In the genomic region with DNA sequence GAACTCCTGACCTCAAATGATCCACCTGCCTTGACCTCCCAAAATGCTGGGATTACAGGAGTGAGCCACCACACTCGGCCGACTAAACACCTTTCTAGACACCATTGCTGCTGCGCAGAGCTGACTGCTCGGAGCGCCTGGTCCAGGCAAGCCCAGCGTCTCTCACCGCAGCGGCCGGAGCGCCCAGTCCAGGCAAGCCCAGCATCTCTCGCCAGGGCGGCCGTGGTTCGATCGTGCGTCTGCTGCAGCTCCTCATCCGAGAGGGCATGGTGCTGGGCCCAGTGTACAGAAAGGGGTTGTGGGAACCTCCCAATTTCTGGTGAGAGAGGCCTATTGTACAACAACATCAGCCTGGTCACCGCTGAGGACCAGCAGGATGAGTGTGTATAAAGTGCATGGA, we compare ENCODE assay signal across 23 cellular contexts.
"Had no signal": no experiment of that assay in that cellular context is flagged by ENCODE, and none has a peak within 500 bp of the region (broad histone marks: within the 10 kb centered on the region; RNA-seq: fewer than 3 reads in every experiment).

No MANE protein-coding gene starts in this region.

- H3K27ac Mint-ChIP-seq: dendritic cell treated with granulocyte-macrophage colony-stimulating factor and Interleukin-4, amounts not matched to agents 40 ng/mL and 50 ng/mL, for 4 days; effector memory CD8-positive, alpha-beta T cell; endodermal cell had no signal

- H3K4me3 Mint-ChIP-seq: dendritic cell treated with granulocyte-macrophage colony-stimulating factor and Interleukin-4, amounts not matched to agents 40 ng/mL and 50 ng/mL, for 4 days; effector memory CD8-positive, alpha-beta T cell; endodermal cell had no signal

- DNase-seq: colonic mucosa; cortex of kidney; dermis blood vessel endothelial cell; effector CD4-positive, alpha-beta T cell; effector CD8-positive, alpha-beta T cell; effector memory CD4-positive, alpha-beta T cell; effector memory CD8-positive, alpha-beta T cell; endodermal cell; erythroblast; esophagus squamous epithelium; foreskin fibroblast; foreskin keratinocyte; foreskin melanocyte; gastrocnemius medialis; glutamatergic neuron; heart left ventricle had no signal

- H3K36me3 ChIP-seq: colonic mucosa, esophagus muscularis mucosa, esophagus squamous epithelium, gastrocnemius medialis, gastroesophageal sphincter, heart left ventricle had no signal

- H3K4me1 ChIP-seq: colonic mucosa, esophagus muscularis mucosa, esophagus squamous epithelium, foreskin keratinocyte, gastrocnemius medialis, gastroesophageal sphincter had no signal

- H3K27ac ChIP-seq: colonic mucosa, coronary artery, dorsolateral prefrontal cortex, epithelial cell of prostate, esophagus muscularis mucosa, esophagus squamous epithelium, foreskin keratinocyte, gastrocnemius medialis, gastroesophageal sphincter, heart left ventricle had no signal

- H3K4me3 ChIP-seq: colonic mucosa, coronary artery, esophagus muscularis mucosa, esophagus squamous epithelium, gastrocnemius medialis, gastroesophageal sphincter, heart left ventricle had no signal

- H3K9me3 Mint-ChIP-seq: effector memory CD8-positive, alpha-beta T cell; endodermal cell had no signal

- ATAC-seq: effector memory CD8-positive, alpha-beta T cell; esophagus mucosa; foreskin keratinocyte; gastrocnemius medialis; gastroesophageal sphincter; heart left ventricle had no signal

- H3K27me3 ChIP-seq: colonic mucosa, dorsolateral prefrontal cortex, esophagus muscularis mucosa, heart left ventricle had no signal

- H3K9me3 ChIP-seq: colonic mucosa, esophagus muscularis mucosa, esophagus squamous epithelium, gastrocnemius medialis, gastroesophageal sphincter, heart left ventricle had no signal
